Comparison of ENCODE assay signal across 1 cellular context in the genomic region with DNA sequence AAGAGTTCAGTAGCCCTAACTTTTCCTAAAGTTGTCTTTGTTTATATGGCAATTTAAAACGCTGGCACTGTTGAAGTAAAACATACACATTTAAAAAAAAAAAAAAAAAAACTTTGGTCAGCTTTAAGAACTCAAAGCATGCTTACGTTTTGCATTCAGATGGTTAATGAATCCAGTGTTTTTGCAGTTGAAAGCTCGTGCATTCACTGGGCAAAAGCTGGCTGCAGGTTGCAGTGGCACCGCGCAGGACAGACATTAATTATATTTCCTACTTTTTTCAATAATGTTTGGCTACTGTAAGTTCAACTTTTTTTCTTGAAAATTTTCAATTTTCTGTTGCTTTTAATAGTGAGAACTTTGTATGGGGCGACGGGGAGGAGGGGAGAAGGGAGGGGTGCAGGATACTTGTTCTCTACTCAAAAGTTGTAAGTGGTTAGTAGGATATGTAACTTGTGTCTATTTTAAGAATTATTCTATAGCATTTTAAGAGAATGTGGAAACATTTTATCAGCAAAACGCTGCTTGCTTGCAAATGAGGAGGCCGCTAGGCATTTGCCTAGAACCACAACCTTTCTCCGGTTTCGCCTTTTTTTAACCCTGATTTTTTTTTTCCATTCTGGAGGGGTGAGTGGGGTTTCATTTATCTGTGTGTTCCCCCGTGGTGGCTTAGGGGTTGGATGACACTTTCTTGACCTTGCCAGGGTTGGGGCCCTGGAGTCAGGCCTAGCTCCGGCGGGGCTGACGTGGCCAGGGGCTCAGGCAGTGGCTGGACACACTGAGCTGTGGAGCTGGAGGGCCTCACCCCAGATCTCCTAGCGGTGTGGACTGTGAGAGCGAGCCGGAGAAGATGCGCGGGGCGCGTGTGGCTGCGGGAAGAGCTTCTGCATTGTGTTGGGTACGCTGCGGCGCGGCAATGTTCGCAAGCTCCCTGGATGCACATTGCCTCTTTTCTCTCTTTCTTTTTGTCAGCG.
TF ChIP-seq lines count a peak whose summit lies in the region.

No MANE protein-coding gene starts in this region.

TF ChIP-seq in IMR-90, 13 proteins besides CTCF, POLR2A, EP300 and RAD21:
- no peak for TF ChIP-seq RCOR1 (IDR thresholded peaks at IDR 0.05; ENCODE audit: insufficient replicate concordance, low read length)
- TF ChIP-seq, protein P1, sequence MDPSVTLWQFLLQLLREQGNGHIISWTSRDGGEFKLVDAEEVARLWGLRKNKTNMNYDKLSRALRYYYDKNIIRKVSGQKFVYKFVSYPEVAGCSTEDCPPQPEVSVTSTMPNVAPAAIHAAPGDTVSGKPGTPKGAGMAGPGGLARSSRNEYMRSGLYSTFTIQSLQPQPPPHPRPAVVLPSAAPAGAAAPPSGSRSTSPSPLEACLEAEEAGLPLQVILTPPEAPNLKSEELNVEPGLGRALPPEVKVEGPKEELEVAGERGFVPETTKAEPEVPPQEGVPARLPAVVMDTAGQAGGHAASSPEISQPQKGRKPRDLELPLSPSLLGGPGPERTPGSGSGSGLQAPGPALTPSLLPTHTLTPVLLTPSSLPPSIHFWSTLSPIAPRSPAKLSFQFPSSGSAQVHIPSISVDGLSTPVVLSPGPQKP (IDR thresholded peaks at IDR 0.05; ENCODE audit: borderline replicate concordance, low read depth, low read length), result no peak
- TF ChIP-seq NFE2L2 (IDR thresholded peaks at IDR 0.05; ENCODE audit: low read depth, low read length), result no peak
- no peak for TF ChIP-seq MAFK (IDR thresholded peaks at IDR 0.05; ENCODE audit: low read depth, low read length)
- no peak for TF ChIP-seq CHD1 (IDR thresholded peaks at IDR 0.05; ENCODE audit: low read depth, low read length)
- TF ChIP-seq, protein P2, sequence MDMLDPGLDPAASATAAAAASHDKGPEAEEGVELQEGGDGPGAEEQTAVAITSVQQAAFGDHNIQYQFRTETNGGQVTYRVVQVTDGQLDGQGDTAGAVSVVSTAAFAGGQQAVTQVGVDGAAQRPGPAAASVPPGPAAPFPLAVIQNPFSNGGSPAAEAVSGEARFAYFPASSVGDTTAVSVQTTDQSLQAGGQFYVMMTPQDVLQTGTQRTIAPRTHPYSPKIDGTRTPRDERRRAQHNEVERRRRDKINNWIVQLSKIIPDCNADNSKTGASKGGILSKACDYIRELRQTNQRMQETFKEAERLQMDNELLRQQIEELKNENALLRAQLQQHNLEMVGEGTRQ (IDR thresholded peaks at IDR 0.05; ENCODE audit: low read depth, low read length), result no peak
- no peak for TF ChIP-seq BHLHE40 (IDR thresholded peaks at IDR 0.05; ENCODE audit: low read depth, low read length)
- no peak for TF ChIP-seq MAZ (IDR thresholded peaks at IDR 0.05; ENCODE audit: borderline replicate concordance, low read depth, low read length)
- TF ChIP-seq RFX5 (IDR thresholded peaks at IDR 0.05; ENCODE audit: low read depth, low read length), result no peak
- no peak for TF ChIP-seq SMC3 (IDR thresholded peaks at IDR 0.05; ENCODE audit: low read depth, low read length)
- TF ChIP-seq FOS (IDR thresholded peaks at IDR 0.05; ENCODE audit: low read depth, low read length), result no peak
- TF ChIP-seq CEBPB (IDR thresholded peaks at IDR 0.05; ENCODE audit: low read depth, low read length), result no peak
- no peak for TF ChIP-seq MXI1 (IDR thresholded peaks at IDR 0.05; ENCODE audit: borderline replicate concordance, low read depth, low read length)
TF ChIP-seq in IMR-90: peak in this region for 0.
